In the genomic region with DNA sequence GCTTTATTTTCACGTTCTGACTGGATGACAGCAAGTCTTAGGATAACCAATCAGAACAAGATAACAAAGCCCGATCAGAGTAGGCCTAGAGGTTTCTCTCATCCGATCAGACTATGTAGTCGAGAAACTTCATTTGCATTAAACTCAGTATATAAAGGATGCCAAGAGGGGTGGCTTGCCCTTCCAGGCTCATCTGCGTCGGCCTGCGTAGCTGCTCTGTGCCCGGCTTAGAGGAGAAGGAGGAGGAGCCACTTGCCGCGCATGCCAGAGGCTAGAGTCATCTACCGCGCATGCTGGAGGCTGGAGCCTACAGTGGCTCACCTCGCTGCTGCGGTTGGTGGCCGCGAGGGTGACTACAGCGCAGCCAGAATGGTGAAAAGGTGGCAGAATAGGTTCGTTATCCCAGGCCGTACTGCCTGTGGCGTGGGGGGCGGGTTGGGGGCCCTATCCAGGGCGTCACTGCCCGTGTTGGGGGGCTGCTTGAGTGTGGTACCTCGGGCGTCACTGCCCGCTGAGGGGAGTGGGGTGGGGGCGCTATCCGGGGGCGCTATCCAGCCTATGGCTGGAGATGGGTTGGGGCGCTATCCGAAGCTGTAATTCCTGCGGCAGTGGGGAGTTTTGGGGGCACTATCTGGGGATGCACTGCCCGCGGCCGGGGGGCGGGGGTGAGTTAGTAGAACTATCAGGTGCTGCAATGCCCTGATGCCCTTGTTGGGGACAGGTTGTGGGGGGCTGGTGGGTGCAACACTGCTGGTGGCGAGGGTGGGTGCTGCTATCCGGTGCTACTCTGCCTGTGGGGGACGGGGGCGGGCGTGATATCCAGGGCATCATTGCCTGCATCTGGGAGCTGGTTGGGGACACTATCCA, we compare ENCODE assay signal across 8 cellular contexts. TPM values are rescaled to one million over a fixed set of nuclear protein-coding genes. Genes with fewer than 3 reads are reported as not detected.
DNase-seq lines count a peak whose midpoint lies in the region; ATAC-seq and TF ChIP-seq lines count a peak whose summit lies in the region.

RFPL2 (minus strand) TSS at position 218 of the 867 bp plus-strand sequence. CDS start 2,622 bp downstream, outside the sequence.

- peaks cover 3 to 10% of the 10 kb centered on the region in 2 donors for H3K27me3 Mint-ChIP-seq in T-cell

- H3K36me3 Mint-ChIP-seq in T-cell, result no peaks in the 10 kb centered on the region

- intact Hi-C loops in mucosa of descending colon (cut with DNase I, micrococcal nuclease), result no loop called here
- intact Hi-C loops in vagina (cut with DNase I), result no loop called here

- ATAC-seq in T-cell (replicated peaks in 1 of 4) (peak; percentile 55 to 81 (median 62)), mucosa of descending colon (peak; percentile 54), HG02588 (IDR thresholded peaks at IDR 0.05; ENCODE audit: unreplicated experiment) (no peak)

- TF ChIP-seq POLR2A in vagina (IDR thresholded peaks at IDR 0.05), result no peak

- H3K27me3 ChIP-seq in HUES64 (ENCODE audit: insufficient read depth, low read length), result peaks cover 43% of the 10 kb centered on the region
- H3K27me3 ChIP-seq in ectodermal cell (ENCODE audit: control insufficient read depth, insufficient read depth, low read length, poor library complexity, severe bottlenecking), result peaks cover 38% of the 10 kb centered on the region
- H3K27me3 ChIP-seq in vagina, result no peaks in the 10 kb centered on the region

- H3K9ac ChIP-seq in HUES64 (ENCODE audit: low read depth, low read length), result no peak within 1 kb of the TSS

- H3K4me3 Mint-ChIP-seq in T-cell, result peak within 1 kb of the TSS; percentile 71 to 93 (median 75)

- TF ChIP-seq CTCF in mucosa of descending colon (IDR thresholded peaks at IDR 0.05), result no peak
- no peak for TF ChIP-seq CTCF in vagina (IDR thresholded peaks at IDR 0.05)

- H3K27ac ChIP-seq in HUES64 (ENCODE audit: low read depth, low read length), result no peak within 1 kb of the TSS
- no peak within 1 kb of the TSS for H3K27ac ChIP-seq in ectodermal cell (ENCODE audit: insufficient read depth, low read depth, low read length, poor library complexity, severe bottlenecking)
- no peak within 1 kb of the TSS for H3K27ac ChIP-seq in vagina

- H3K36me3 ChIP-seq in HUES64 (ENCODE audit: insufficient read depth, low read length) (no peaks in the 10 kb centered on the region), ectodermal cell (ENCODE audit: control insufficient read depth, insufficient read depth, low read length) (no peaks in the 10 kb centered on the region), mucosa of descending colon (ENCODE audit: low read depth) (no peaks in the 10 kb centered on the region), vagina (no peaks in the 10 kb centered on the region)

- H3K9me3 ChIP-seq in HUES64 (ENCODE audit: insufficient read depth, low read depth, low read length) (no peaks in the 10 kb centered on the region), ectodermal cell (ENCODE audit: control insufficient read depth, low read length) (no peaks in the 10 kb centered on the region), mucosa of descending colon (no peaks in the 10 kb centered on the region), vagina (no peaks in the 10 kb centered on the region)

- H3K4me1 ChIP-seq in HUES64 (ENCODE audit: insufficient read depth, low read length) (peaks cover 4% of the 10 kb centered on the region; the same call in 1 of the 2 replicates), ectodermal cell (ENCODE audit: control insufficient read depth, insufficient read depth, low read length) (no peaks in the 10 kb centered on the region), mucosa of descending colon (ENCODE audit: low read depth) (peaks cover 3% of the 10 kb centered on the region), vagina (peaks cover 11% of the 10 kb centered on the region)

- CTCF ChIA-PET in T-cell (lab: Charles Lee), result interaction anchor here in 1 of 2 donors (0.6 kb wide), 1 partner anchor 62 kb away, joined by 4 read pairs; no protein-coding TSS in a partner anchor

- peak within 1 kb of the TSS; percentile 52 for H3K4me3 ChIP-seq in HUES64 (ENCODE audit: low read length)
- peak within 1 kb of the TSS; percentile 24 for H3K4me3 ChIP-seq in ectodermal cell (ENCODE audit: insufficient read depth, low read depth, low read length)
- H3K4me3 ChIP-seq in mucosa of descending colon, result no peak within 1 kb of the TSS
- H3K4me3 ChIP-seq in vagina, result peak within 1 kb of the TSS in 1 of 2 donors; percentile 0

- H3K27ac Mint-ChIP-seq in T-cell, result peak within 1 kb of the TSS; percentile 66 to 68

- DNase-seq in CD1c-positive myeloid dendritic cell (ENCODE audit: extremely low spot score), result peak; percentile 19
- peak in 20 of 34 experiments; percentile 29 to 59 (median 44) for DNase-seq in T-cell
- peak in 1 of 3 donors; percentile 68 for DNase-seq in mucosa of descending colon
- DNase-seq in vagina (ENCODE audit: extremely low spot score in 2 of 2), result no peak
- DNase-seq in SIG-M5 (lab: John Stamatoyannopoulos, UW), result no peak

- peaks cover 54 to 58% (median 55%) of the 10 kb centered on the region in 3 donors for H3K4me1 Mint-ChIP-seq in T-cell

- POLR2A ChIA-PET in T-cell (lab: Charles Lee), result no interaction called here

- no peaks in the 10 kb centered on the region for H3K9me3 Mint-ChIP-seq in T-cell

- WGBS in HUES64, result 14% methylated on average over 41 of the region's 41 CpGs
- WGBS in ectodermal cell, 2 experiments, result 21% methylated on average over 41 of the region's 41 CpGs

RNA-seq across cellular contexts. Expression of gene RFPL2, which starts in this region (rescaled TPM):
- polyA plus RNA-seq in HUES64 (2013, experiment 1 of 2), result not detected
- polyA plus RNA-seq in HUES64 (2013, experiment 2 of 2), result not detected
- total RNA-seq in T-cell (1 to 10 TPM in 3 of 5 donors, under 1 TPM in 2; 0.16 to 1.8 (median 1.1) TPM), mucosa of descending colon (not detected), vagina (not detected)
- not detected for polyA plus RNA-seq in ectodermal cell (2013, experiment 1 of 4)
- polyA plus RNA-seq in ectodermal cell (2013, experiment 2 of 4), result 0.09 TPM
- not detected for polyA plus RNA-seq in ectodermal cell (2013, experiment 3 of 4)
- polyA plus RNA-seq in ectodermal cell (2013, experiment 4 of 4), result not detected

Comparison
In these comparisons a context has a peak if more than half of its experiments do, and no peak if none do; other contexts are left out.
1. Peak in ATAC-seq in mucosa of descending colon; RNA of the gene not detected or under 1 TPM.
2. DNase-seq: peak in CD1c-positive myeloid dendritic cell (single experiment) and T-cell (20 of 34); none in vagina (0 of 2) and SIG-M5 (single experiment).